8 cellular contexts compared by ENCODE assay signal in the genomic region with DNA sequence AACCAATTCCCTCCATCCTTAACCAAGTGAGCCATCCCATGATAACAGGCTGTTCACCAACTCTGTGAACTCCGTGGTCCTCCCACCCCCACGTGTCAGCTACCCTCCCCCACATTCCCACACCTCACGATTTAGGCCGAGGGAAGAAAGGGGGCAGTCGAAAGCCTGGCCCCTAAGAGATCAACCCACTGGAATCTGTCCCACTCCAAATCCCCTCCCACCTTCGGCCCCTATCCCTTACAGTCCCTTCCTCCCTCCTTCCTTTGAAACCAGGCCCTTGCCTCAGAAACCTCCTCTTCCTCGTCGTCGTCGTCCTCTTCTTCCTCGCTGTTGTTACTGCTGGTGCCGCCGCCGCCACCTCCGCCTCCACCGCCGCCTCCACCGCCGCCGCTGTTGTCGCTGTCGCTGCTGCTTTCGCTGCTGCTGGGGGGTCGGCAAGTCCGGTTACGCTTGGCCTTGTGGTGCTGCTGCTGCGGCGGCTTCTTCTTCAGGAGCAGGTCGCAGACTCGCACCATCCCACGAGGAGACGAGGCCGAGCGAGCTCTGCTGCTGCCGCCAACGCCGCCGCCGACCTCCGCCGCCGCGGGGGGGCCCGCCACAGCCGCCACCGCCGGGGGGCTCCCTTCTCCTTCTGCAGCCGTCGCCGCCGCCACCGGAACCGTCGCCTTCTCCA. TPM values are rescaled to one million over a fixed set of nuclear protein-coding genes. Genes with fewer than 3 reads are reported as not detected.
DNase-seq lines count a peak whose midpoint lies in the region; ATAC-seq and TF ChIP-seq lines count a peak whose summit lies in the region.

No MANE protein-coding gene starts in this region.

- no peaks in the 10 kb centered on the region; a peak in 1 of 22 replicates for H3K27me3 ChIP-seq in BLaER1 treated with 17β-estradiol and CSF1 and Interleukin-3, amounts not matched to agents 10 nM and 100 nM
- H3K27me3 ChIP-seq in skeletal muscle tissue (ENCODE audit: control insufficient read depth in 3 of 3, insufficient read depth in 3 of 3, low read length in 3 of 3): no peaks in the 10 kb centered on the region

- peak overlapping the region; percentile 75 to 96 (median 86) for H3K4me2 ChIP-seq in BLaER1 treated with 17β-estradiol and CSF1 and Interleukin-3, amounts not matched to agents 10 nM and 100 nM

- H4K20me1 ChIP-seq in BLaER1 treated with 17β-estradiol and CSF1 and Interleukin-3, amounts not matched to agents 10 nM and 100 nM: peaks cover 38 to 48% (median 45%) of the 10 kb centered on the region in 11 experiments

- DNase-seq in GM13976 (ENCODE audit: low spot score): peak; percentile 20
- peak; percentile 29 for DNase-seq in NCI-H226
- DNase-seq in astrocyte of the spinal cord (ENCODE audit: low read depth, low spot score): peak; percentile 22
- DNase-seq in NCI-H1436 treated with DMSO at 0.1 percent for 48 hours (lab: John Stamatoyannopoulos, UW): no peak

- peak; percentile 38 for TF ChIP-seq CTCF in GM13976 (IDR thresholded peaks at IDR 0.05; ENCODE audit: borderline replicate concordance, control extremely low read depth, extremely low read depth, insufficient read depth, missing control alignments)
- peak; percentile 6 for TF ChIP-seq CTCF in astrocyte of the spinal cord (IDR thresholded peaks at IDR 0.05; ENCODE audit: low read depth, low read length)

- H3K36me3 ChIP-seq in BLaER1 treated with 17β-estradiol and CSF1 and Interleukin-3, amounts not matched to agents 10 nM and 100 nM: peaks cover 14 to 43% (median 26%) of the 10 kb centered on the region in 11 experiments; a peak in 21 of 22 replicates
- H3K36me3 ChIP-seq in skeletal muscle tissue (ENCODE audit: control insufficient read depth in 3 of 3, insufficient read depth in 3 of 3, low read length in 3 of 3): no peaks in the 10 kb centered on the region

- peak overlapping the region; percentile 74 to 95 (median 90) for H3K4me3 ChIP-seq in BLaER1 treated with 17β-estradiol and CSF1 and Interleukin-3, amounts not matched to agents 10 nM and 100 nM
- H3K4me3 ChIP-seq in astrocyte of the spinal cord (ENCODE audit: low read depth, low read length) (peak overlapping the region; percentile 96), iPS-18c (ENCODE audit: insufficient read depth, low read depth, low read length) (peak overlapping the region; percentile 90), skeletal muscle tissue (ENCODE audit: low read length in 3 of 3) (peak overlapping the region; percentile 83 to 94 (median 94))

- H3K9me3 ChIP-seq in BLaER1 treated with 17β-estradiol and CSF1 and Interleukin-3, amounts not matched to agents 10 nM and 100 nM (replicated peaks in 1 of 11): no peaks in the 10 kb centered on the region; a peak in 1 of 22 replicates
- H3K9me3 ChIP-seq in iPS-18c (ENCODE audit: control insufficient read depth, insufficient read depth, low read length): no peaks in the 10 kb centered on the region
- H3K9me3 ChIP-seq in skeletal muscle tissue (ENCODE audit: control insufficient read depth in 3 of 3, low read length in 3 of 3): no peaks in the 10 kb centered on the region

- peaks cover 33 to 59% (median 44%) of the 10 kb centered on the region in 10 experiments for H3K4me1 ChIP-seq in BLaER1 treated with 17β-estradiol and CSF1 and Interleukin-3, amounts not matched to agents 10 nM and 100 nM
- peaks cover 23 to 41% (median 23%) of the 10 kb centered on the region in 3 donors for H3K4me1 ChIP-seq in skeletal muscle tissue (ENCODE audit: control insufficient read depth in 3 of 3, insufficient read depth in 3 of 3, low read length in 3 of 3)

- in situ Hi-C loops in GM13976 (cut with MboI; ENCODE audit: low sequenced_read_pairs, unreplicated experiment): loop anchor here (10.0 kb wide), 1 partner anchor 183 kb away; no protein-coding TSS in a partner anchor
- in situ Hi-C loops in astrocyte of the spinal cord (cut with HindIII; ENCODE audit: low sequenced_read_pairs): no loop called here

- peak overlapping the region; percentile 87 to 99 (median 97) for H3K9ac ChIP-seq in BLaER1 treated with 17β-estradiol and CSF1 and Interleukin-3, amounts not matched to agents 10 nM and 100 nM
- H3K9ac ChIP-seq in skeletal muscle tissue (ENCODE audit: low read depth in 1 of 3, low read length in 3 of 3): peak overlapping the region; percentile 93 to 95 (median 93)

- ATAC-seq in HG02798 (IDR thresholded peaks at IDR 0.05; ENCODE audit: poor library complexity, unreplicated experiment): peak; percentile 36

- H3K27ac ChIP-seq in BLaER1 treated with 17β-estradiol and CSF1 and Interleukin-3, amounts not matched to agents 10 nM and 100 nM: peak overlapping the region; percentile 89 to 99 (median 96)
- H3K27ac ChIP-seq in skeletal muscle tissue (ENCODE audit: low read depth, low read length): peak overlapping the region; percentile 97

RNA-seq across cellular contexts. Expression of a gene that starts 0.5 kb away (rescaled TPM):
- 46.4 TPM for total RNA-seq in skeletal muscle tissue
